23 cellular contexts compared by ENCODE assay signal in the genomic region with DNA sequence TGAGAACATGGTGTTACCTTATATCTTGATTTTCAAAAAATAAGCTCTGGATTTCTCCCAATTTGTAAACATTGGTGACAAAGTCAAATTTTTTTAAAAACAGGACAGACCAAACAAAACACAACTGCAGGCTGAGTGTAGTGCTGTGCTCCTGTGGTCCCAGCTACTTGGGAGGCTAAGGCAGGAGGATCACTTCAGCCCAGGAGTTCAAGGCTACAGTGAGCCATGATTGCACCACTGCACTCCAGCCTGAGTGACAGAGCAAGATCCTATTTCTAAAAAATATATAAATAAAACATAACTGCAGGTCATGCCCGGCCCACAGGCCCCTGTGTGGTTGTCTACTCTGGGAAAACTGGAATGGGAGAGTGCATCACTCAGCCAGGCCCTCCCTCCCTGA. TPM values are rescaled to one million over a fixed set of nuclear protein-coding genes. Genes with fewer than 3 reads are reported as not detected.
DNase-seq lines count a peak whose midpoint lies in the region; ATAC-seq and TF ChIP-seq lines count a peak whose summit lies in the region.
"Had no signal": no experiment of that assay in that cellular context is flagged by ENCODE, and none has a peak within 500 bp of the region (broad histone marks: within the 10 kb centered on the region; RNA-seq: fewer than 3 reads in every experiment).

No MANE protein-coding gene starts in this region.

- H3K4me1 Mint-ChIP-seq in chondrocyte (ENCODE audit: low read depth): peaks cover 16% of the 10 kb centered on the region

- DNase-seq in Right ventricle myocardium superior (peak; percentile 16), heart right ventricle (no peak), EH (ENCODE audit: low read depth) (peak; percentile 15), posterior vena cava (ENCODE audit: low spot score) (peak; percentile 43), chondrocyte (ENCODE audit: low spot score) (no peak)
- no peak for DNase-seq in stimulated activated CD4-positive, alpha-beta T cell treated with anti-CD3 and anti-CD28 coated beads, Interleukin-4, amount 100 ng/mL, for 1 hour
- DNase-seq: 8988T; ACHN; AML-193; BE2C; C1 segment of cervical spinal cord; Calu3; CD4-positive, alpha-beta memory T cell; COR-L47; DMS53; DMS79 treated with DMSO at 0.1 percent for 48 hours; GM23248; H7; HCEC 1CT had no signal

- H3K27ac Mint-ChIP-seq in chondrocyte (ENCODE audit: unreplicated experiment): no peak overlapping the region
- H3K27ac Mint-ChIP-seq: CD4-positive, alpha-beta memory T cell had no signal

- intact Hi-C loops in Right ventricle myocardium superior (cut with DNase I) (no loop called here), heart right ventricle (cut with DNase I) (loop anchor here in 4 of 10 donors (10.0 kb wide), 3 partner anchors 215 to 235 kb away; no protein-coding TSS in a partner anchor), posterior vena cava (cut with DNase I) (no loop called here)

- H3K9me3 ChIP-seq in heart right ventricle: no peaks in the 10 kb centered on the region
- H3K9me3 ChIP-seq: A549, BE2C had no signal

- WGBS in heart right ventricle, 2 donors: 79 to 89% methylated on average over 1 of the region's 1 CpG

- H3K4me3 ChIP-seq in heart right ventricle: no peak overlapping the region
- H3K4me3 ChIP-seq: A549, GM12878, GM23248 had no signal

- H3K4me3 Mint-ChIP-seq in chondrocyte (ENCODE audit: unreplicated experiment): no peak overlapping the region
- H3K4me3 Mint-ChIP-seq: CD4-positive, alpha-beta memory T cell had no signal

- H3K27ac ChIP-seq in heart right ventricle: no peak overlapping the region
- H3K27ac ChIP-seq: A549, GM23248 had no signal

- H3K36me3 ChIP-seq in heart right ventricle: no peaks in the 10 kb centered on the region
- H3K36me3 ChIP-seq: BE2C had no signal

- H3K27me3 Mint-ChIP-seq in chondrocyte (ENCODE audit: low read depth): no peaks in the 10 kb centered on the region
- H3K27me3 Mint-ChIP-seq: CD4-positive, alpha-beta memory T cell had no signal

- H3K9me3 Mint-ChIP-seq in chondrocyte (ENCODE audit: low read depth): no peaks in the 10 kb centered on the region
- H3K9me3 Mint-ChIP-seq: CD4-positive, alpha-beta memory T cell had no signal

- H3K27me3 ChIP-seq in heart right ventricle: no peaks in the 10 kb centered on the region

- TF ChIP-seq CTCF in heart right ventricle (IDR thresholded peaks at IDR 0.05) (no peak), chondrocyte (IDR thresholded peaks at IDR 0.05) (no peak)

- no peaks in the 10 kb centered on the region for H3K36me3 Mint-ChIP-seq in chondrocyte (ENCODE audit: low read depth)

- H3K4me1 ChIP-seq in heart right ventricle: peaks cover 2 to 20% (median 10%) of the 10 kb centered on the region in 9 donors

- ATAC-seq in Right ventricle myocardium superior (ENCODE audit: poor library complexity) (no peak), heart right ventricle (no peak)
- ATAC-seq: A549, GM12878 had no signal

RNA-seq across cellular contexts. Expression of gene ZXDC, which starts 4.0 kb away (rescaled TPM):
- total RNA-seq in Right ventricle myocardium superior (16.1 TPM), heart right ventricle (10 to 100 TPM; 15.2 to 25.4 (median 19.7) TPM), posterior vena cava (10 to 100 TPM; 26.8 to 26.9 TPM), chondrocyte (26.3 to 29.7 TPM (median 26.6 TPM) in 3 replicates)
- polyA plus RNA-seq in heart right ventricle: 10 to 100 TPM in 1 of 2 donors, 1 to 10 TPM in 1; 6.6 to 14.3 TPM

RNA-seq across cellular contexts. Expression of gene UROC1, which starts 37.9 kb away (rescaled TPM):
- total RNA-seq in Right ventricle myocardium superior (not detected), heart right ventricle (not detected), posterior vena cava (not detected), chondrocyte (0.15 TPM in 1 of 3 replicates, not detected in the others)
- under 1 TPM in 1 of 2 donors, not detected in 1; 0.01 TPM for polyA plus RNA-seq in heart right ventricle
- total RNA-seq: Calu3; CD4-positive, alpha-beta memory T cell; Daoy; GM12878; GM23248; H1; H7 had no signal
- polyA plus RNA-seq: A549; CD4-positive, alpha-beta memory T cell; GM23248 had no signal

RNA-seq across cellular contexts. Expression of gene CHST13, which starts 44.3 kb away (rescaled TPM):
- 0.11 TPM for total RNA-seq in Right ventricle myocardium superior
- total RNA-seq in heart right ventricle: 1 to 10 TPM in 1 of 10 donors, under 1 TPM in 9; 0.15 to 1.2 (median 0.53) TPM
- under 1 TPM; 0.12 to 0.15 TPM for polyA plus RNA-seq in heart right ventricle
- total RNA-seq in posterior vena cava: under 1 TPM; 0.86 to 0.88 TPM
- not detected in 3 replicates for total RNA-seq in chondrocyte
- total RNA-seq: Daoy, GM12878, GM23248 had no signal
- polyA plus RNA-seq: CD4-positive, alpha-beta memory T cell; GM12878 had no signal

Comparison
In these comparisons a context has a peak if more than half of its experiments do, and no peak if none do; other contexts are left out.
1. DNase-seq: peak in Right ventricle myocardium superior (single experiment), EH (single experiment) and posterior vena cava (single experiment); none in heart right ventricle (0 of 2), chondrocyte (single experiment) and stimulated activated CD4-positive, alpha-beta T cell treated with anti-CD3 and anti-CD28 coated beads, Interleukin-4, amount 100 ng/mL, for 1 hour (single experiment).